Comparison of ENCODE assay signal across 29 cellular contexts in genomic region chr7:74297516-74298233, GRCh38.
"Had no signal": no experiment of that assay in that cellular context is flagged by ENCODE, and none has a peak within 500 bp of the region (broad histone marks: within the 10 kb centered on the region; RNA-seq: fewer than 3 reads in every experiment).

No MANE protein-coding gene starts in this region.

- H3K4me1 Mint-ChIP-seq: activated CD4-positive, alpha-beta T cell treated with anti-CD3 and anti-CD28 coated beads, Interleukin-2, amount 10 ng/mL, durations not matched to agents 24 days and 14 days; activated naive CD4-positive, alpha-beta T cell treated with anti-CD3 and anti-CD28 coated beads, Interleukin-2, amount 50 U/mL, for 24 hours had no signal

- FAIRE-seq: bronchial epithelial cell, islet of Langerhans had no signal

- H3K9me3 ChIP-seq: gastrocnemius medialis, left ventricle myocardium inferior, stomach, thyroid gland had no signal

- H3K9me3 Mint-ChIP-seq: activated CD4-positive, alpha-beta memory T cell treated with anti-CD3 and anti-CD28 coated beads for 36 hours; activated CD4-positive, alpha-beta T cell treated with anti-CD3 and anti-CD28 coated beads, Interleukin-2, amount 10 ng/mL, durations not matched to agents 24 days and 14 days; activated naive CD4-positive, alpha-beta T cell treated with anti-CD3 and anti-CD28 coated beads, Interleukin-2, amount 50 U/mL, for 24 hours; activated naive CD8-positive, alpha-beta T cell treated with anti-CD3 and anti-CD28 coated beads, Interleukin-2, amount 50 U/mL, for 24 hours; central memory CD8-positive, alpha-beta T cell; dendritic cell treated with granulocyte-macrophage colony-stimulating factor and Interleukin-4, amounts not matched to agents 40 ng/mL and 50 ng/mL, for 4 days; natural killer cell; stimulated activated naive B cell treated with anti-CD40 and anti-IgM and Interleukin-4, amounts not matched to agents 10 μg/mL and 1 μg/mL and 100 μg/mL, for 72 hours had no signal

- H3K36me3 ChIP-seq: gastrocnemius medialis, left ventricle myocardium inferior, thyroid gland, WERI-Rb-1 had no signal

- ATAC-seq: activated naive CD8-positive, alpha-beta T cell treated with anti-CD3 and anti-CD28 coated beads, Interleukin-2, amount 50 U/mL, for 24 hours; gastrocnemius medialis; natural killer cell; right cardiac atrium; stimulated activated naive B cell treated with anti-CD40 and anti-IgM and Interleukin-4, amounts not matched to agents 10 μg/mL and 1 μg/mL and 100 μg/mL, for 72 hours had no signal

- H3K27ac Mint-ChIP-seq: activated CD4-positive, alpha-beta memory T cell treated with anti-CD3 and anti-CD28 coated beads for 36 hours; activated CD4-positive, alpha-beta T cell treated with anti-CD3 and anti-CD28 coated beads, Interleukin-2, amount 10 ng/mL, durations not matched to agents 24 days and 14 days; activated naive CD4-positive, alpha-beta T cell treated with anti-CD3 and anti-CD28 coated beads, Interleukin-2, amount 50 U/mL, for 24 hours; activated naive CD8-positive, alpha-beta T cell treated with anti-CD3 and anti-CD28 coated beads, Interleukin-2, amount 50 U/mL, for 24 hours; dendritic cell treated with granulocyte-macrophage colony-stimulating factor and Interleukin-4, amounts not matched to agents 40 ng/mL and 50 ng/mL, for 4 days; natural killer cell had no signal

- H3K27ac ChIP-seq: gastrocnemius medialis, left ventricle myocardium inferior, stomach, thyroid gland, WERI-Rb-1 had no signal

- H3K27me3 Mint-ChIP-seq: activated CD4-positive, alpha-beta memory T cell treated with anti-CD3 and anti-CD28 coated beads for 36 hours; activated CD4-positive, alpha-beta T cell treated with anti-CD3 and anti-CD28 coated beads, Interleukin-2, amount 10 ng/mL, durations not matched to agents 24 days and 14 days; activated naive CD4-positive, alpha-beta T cell treated with anti-CD3 and anti-CD28 coated beads, Interleukin-2, amount 50 U/mL, for 24 hours; central memory CD8-positive, alpha-beta T cell; stimulated activated naive B cell treated with anti-CD40 and anti-IgM and Interleukin-4, amounts not matched to agents 10 μg/mL and 1 μg/mL and 100 μg/mL, for 72 hours had no signal

- H3K4me3 ChIP-seq: gastrocnemius medialis, left ventricle myocardium inferior, lung, stomach, thyroid gland had no signal

- H3K4me3 Mint-ChIP-seq: activated CD4-positive, alpha-beta memory T cell treated with anti-CD3 and anti-CD28 coated beads for 36 hours; activated CD4-positive, alpha-beta T cell treated with anti-CD3 and anti-CD28 coated beads, Interleukin-2, amount 10 ng/mL, durations not matched to agents 24 days and 14 days; activated naive CD4-positive, alpha-beta T cell treated with anti-CD3 and anti-CD28 coated beads, Interleukin-2, amount 50 U/mL, for 24 hours; activated naive CD8-positive, alpha-beta T cell treated with anti-CD3 and anti-CD28 coated beads, Interleukin-2, amount 50 U/mL, for 24 hours; central memory CD8-positive, alpha-beta T cell; natural killer cell; stimulated activated naive B cell treated with anti-CD40 and anti-IgM and Interleukin-4, amounts not matched to agents 10 μg/mL and 1 μg/mL and 100 μg/mL, for 72 hours had no signal

- H3K27me3 ChIP-seq: gastrocnemius medialis, stomach, thyroid gland had no signal

- H3K36me3 Mint-ChIP-seq: activated CD4-positive, alpha-beta memory T cell treated with anti-CD3 and anti-CD28 coated beads for 36 hours; activated naive CD4-positive, alpha-beta T cell treated with anti-CD3 and anti-CD28 coated beads, Interleukin-2, amount 50 U/mL, for 24 hours; natural killer cell had no signal

- DNase-seq: activated CD4-positive, alpha-beta memory T cell treated with anti-CD3 and anti-CD28 coated beads for 36 hours; activated CD4-positive, alpha-beta T cell treated with anti-CD3 and anti-CD28 coated beads, Interleukin-2, amount 10 ng/mL, durations not matched to agents 24 days and 14 days; activated CD4-positive, CD25-positive, alpha-beta regulatory T cell treated with anti-CD3 and anti-CD28 coated beads, Interleukin-2, amount 50 U/mL, for 72 hours; activated CD8-positive, alpha-beta memory T cell treated with anti-CD3 and anti-CD28 coated beads, Interleukin-2, amount 50 U/mL, for 4 hours; activated gamma-delta T cell; activated naive CD8-positive, alpha-beta T cell treated with anti-CD3 and anti-CD28 coated beads, Interleukin-2, amount 50 U/mL, for 24 hours; activated T-cell treated with anti-CD3 and anti-CD28 coated beads, Interleukin-2, amount 50 U/mL, for 1 hour; amygdala; erythroblast; gastrocnemius medialis; glutamatergic neuron; left ventricle myocardium inferior; mesendoderm; natural killer cell; posterior cingulate gyrus; right cardiac atrium; stimulated activated CD4-positive, alpha-beta T cell treated with anti-CD3 and anti-CD28 coated beads, Interleukin-15, amount 100 ng/mL, for 24 hours; stimulated activated CD4-positive, alpha-beta T cell treated with anti-CD3 and anti-CD28 coated beads, Interleukin-2, amount 100 ng/mL, for 24 hours; stimulated activated naive B cell treated with anti-CD40 and anti-IgM and Interleukin-4, amounts not matched to agents 10 μg/mL and 1 μg/mL and 100 μg/mL, for 72 hours; stomach; T1000; thyroid gland; WERI-Rb-1 had no signal
